ENCODE assay signal across 12 cellular contexts in genomic region chr1:22038036-22038435, GRCh38. TPM values are rescaled to one million over a fixed set of nuclear protein-coding genes. Genes with fewer than 3 reads are reported as not detected.
A peak's percentile ranks its signal among the peaks of the same experiment; 100 is the strongest.
DNase-seq lines count a peak whose midpoint lies in the region; ATAC-seq and TF ChIP-seq lines count a peak whose summit lies in the region.
"Had no signal": no experiment of that assay in that cellular context is flagged by ENCODE, and none has a peak within 500 bp of the region (broad histone marks: within the 10 kb centered on the region; RNA-seq: fewer than 3 reads in every experiment).

No MANE protein-coding gene starts in this region.

- no peak for TF ChIP-seq CTCF in activated B cell treated with CpG ODN at 0.5 μM for 24 hours (IDR thresholded peaks at IDR 0.05)

- CTCF ChIA-PET in activated CD4-positive, alpha-beta T cell treated with anti-CD3 and anti-CD28 coated beads, Interleukin-2, amount 10 ng/mL, durations not matched to agents 7 days and 5 days (lab: Charles Lee): interaction anchor here (1.1 to 8.0 kb wide), 5 partner anchors 7 to 14 kb away, joined by 5 to 105 read pairs (median 8); partner anchors contain the start of gene CDC42
- CTCF ChIA-PET in activated B cell treated with CpG ODN at 0.5 μM for 24 hours (lab: Charles Lee): interaction anchor here (2.1 kb wide), 1 partner anchor 12 kb away, joined by 5 read pairs; no protein-coding TSS in a partner anchor

- H3K36me3 Mint-ChIP-seq in activated CD4-positive, alpha-beta T cell treated with anti-CD3 and anti-CD28 coated beads, Interleukin-2, amount 10 ng/mL, durations not matched to agents 7 days and 5 days (ENCODE audit: low read depth): peaks cover 12% of the 10 kb centered on the region
- H3K36me3 Mint-ChIP-seq in activated B cell treated with CpG ODN at 0.5 μM for 24 hours (ENCODE audit: low read depth): no peaks in the 10 kb centered on the region
- no peaks in the 10 kb centered on the region for H3K36me3 Mint-ChIP-seq in stimulated activated memory B cell treated with anti-CD40 and anti-IgM and Interleukin-4, amounts not matched to agents 10 μg/mL and 1 μg/mL and 100 μg/mL, for 72 hours

- ATAC-seq in activated B cell treated with CpG ODN at 0.5 μM for 24 hours (ENCODE audit: low read depth) (no peak), HG03039 (IDR thresholded peaks at IDR 0.05; ENCODE audit: unreplicated experiment) (no peak)
- ATAC-seq in stimulated activated memory B cell treated with anti-CD40 and anti-IgM and Interleukin-4, amounts not matched to agents 10 μg/mL and 1 μg/mL and 100 μg/mL, for 72 hours: no peak

- H3K27ac Mint-ChIP-seq in activated CD4-positive, alpha-beta T cell treated with anti-CD3 and anti-CD28 coated beads, Interleukin-2, amount 10 ng/mL, durations not matched to agents 7 days and 5 days: peak overlapping the region; percentile 93
- peak overlapping the region; percentile 89 for H3K27ac Mint-ChIP-seq in activated B cell treated with CpG ODN at 0.5 μM for 24 hours
- peak overlapping the region; percentile 92 for H3K27ac Mint-ChIP-seq in stimulated activated memory B cell treated with anti-CD40 and anti-IgM and Interleukin-4, amounts not matched to agents 10 μg/mL and 1 μg/mL and 100 μg/mL, for 72 hours

- H3K4me3 Mint-ChIP-seq in activated CD4-positive, alpha-beta T cell treated with anti-CD3 and anti-CD28 coated beads, Interleukin-2, amount 10 ng/mL, durations not matched to agents 7 days and 5 days: no peak overlapping the region
- H3K4me3 Mint-ChIP-seq in activated B cell treated with CpG ODN at 0.5 μM for 24 hours: no peak overlapping the region
- no peak overlapping the region for H3K4me3 Mint-ChIP-seq in stimulated activated memory B cell treated with anti-CD40 and anti-IgM and Interleukin-4, amounts not matched to agents 10 μg/mL and 1 μg/mL and 100 μg/mL, for 72 hours

- H3K27me3 Mint-ChIP-seq in activated CD4-positive, alpha-beta T cell treated with anti-CD3 and anti-CD28 coated beads, Interleukin-2, amount 10 ng/mL, durations not matched to agents 7 days and 5 days: no peaks in the 10 kb centered on the region
- no peaks in the 10 kb centered on the region for H3K27me3 Mint-ChIP-seq in activated B cell treated with CpG ODN at 0.5 μM for 24 hours
- H3K27me3 Mint-ChIP-seq in stimulated activated memory B cell treated with anti-CD40 and anti-IgM and Interleukin-4, amounts not matched to agents 10 μg/mL and 1 μg/mL and 100 μg/mL, for 72 hours: no peaks in the 10 kb centered on the region

- DNase-seq in activated CD4-positive, alpha-beta T cell treated with anti-CD3 and anti-CD28 coated beads, Interleukin-2, amount 10 ng/mL, durations not matched to agents 7 days and 5 days: no peak
- DNase-seq in activated CD4-positive, alpha-beta T cell treated with anti-CD3 and anti-CD28 coated beads, Interleukin-2, amount 50 U/mL, for 48 hours: no peak
- DNase-seq in activated B cell treated with CpG ODN at 0.5 μM for 24 hours (no peak), hypothalamus (lab: John Stamatoyannopoulos, UW) (peak in 29 of 51 donors; percentile 7 to 63 (median 23)), NCI-H1694 treated with DMSO at 0.1 percent for 48 hours (lab: John Stamatoyannopoulos, UW) (no peak)
- DNase-seq in activated effector memory CD4-positive, alpha-beta T cell treated with anti-CD3 and anti-CD28 coated beads, Interleukin-2, amount 50 U/mL, for 16 hours: no peak
- DNase-seq: effector CD4-positive, alpha-beta T cell; GOT3; NCI-H2081; Peyer's patch had no signal

- POLR2A ChIA-PET in activated CD4-positive, alpha-beta T cell treated with anti-CD3 and anti-CD28 coated beads, Interleukin-2, amount 10 ng/mL, durations not matched to agents 7 days and 5 days (lab: Charles Lee): no interaction called here
- POLR2A ChIA-PET in activated B cell treated with CpG ODN at 0.5 μM for 24 hours (lab: Charles Lee): interaction anchor here (1.8 to 22.8 kb wide), 3 partner anchors 11 to 255 kb away, joined by 3 to 659 read pairs (median 158); partner anchors contain the start of genes CDC42 and USP48

- peaks cover 2% of the 10 kb centered on the region for H3K9me3 Mint-ChIP-seq in activated CD4-positive, alpha-beta T cell treated with anti-CD3 and anti-CD28 coated beads, Interleukin-2, amount 10 ng/mL, durations not matched to agents 7 days and 5 days
- no peaks in the 10 kb centered on the region for H3K9me3 Mint-ChIP-seq in activated B cell treated with CpG ODN at 0.5 μM for 24 hours
- no peaks in the 10 kb centered on the region for H3K9me3 Mint-ChIP-seq in stimulated activated memory B cell treated with anti-CD40 and anti-IgM and Interleukin-4, amounts not matched to agents 10 μg/mL and 1 μg/mL and 100 μg/mL, for 72 hours

- H3K4me1 Mint-ChIP-seq in activated CD4-positive, alpha-beta T cell treated with anti-CD3 and anti-CD28 coated beads, Interleukin-2, amount 10 ng/mL, durations not matched to agents 7 days and 5 days: peaks cover 52% of the 10 kb centered on the region
- peaks cover 46% of the 10 kb centered on the region for H3K4me1 Mint-ChIP-seq in activated B cell treated with CpG ODN at 0.5 μM for 24 hours
- H3K4me1 Mint-ChIP-seq in stimulated activated memory B cell treated with anti-CD40 and anti-IgM and Interleukin-4, amounts not matched to agents 10 μg/mL and 1 μg/mL and 100 μg/mL, for 72 hours: peaks cover 34% of the 10 kb centered on the region

- intact Hi-C loops in activated B cell treated with CpG ODN at 0.5 μM for 24 hours (cut with micrococcal nuclease): no loop called here

RNA-seq across cellular contexts. Expression of gene CDC42, which starts 14.5 kb away (rescaled TPM):
- 100 to 1,000 TPM; 378 to 413 TPM for total RNA-seq in activated CD4-positive, alpha-beta T cell treated with anti-CD3 and anti-CD28 coated beads, Interleukin-2, amount 10 ng/mL, durations not matched to agents 7 days and 5 days
- 310 and 324 TPM in 2 replicates for total RNA-seq in activated B cell treated with CpG ODN at 0.5 μM for 24 hours

RNA-seq across cellular contexts. Expression of gene CELA3A, which starts 36.6 kb away (rescaled TPM):
- total RNA-seq in activated CD4-positive, alpha-beta T cell treated with anti-CD3 and anti-CD28 coated beads, Interleukin-2, amount 10 ng/mL, durations not matched to agents 7 days and 5 days: not detected
- total RNA-seq in activated B cell treated with CpG ODN at 0.5 μM for 24 hours: not detected in 2 replicates
- total RNA-seq: Peyer's patch had no signal

Comparison
In these comparisons a context has a peak if more than half of its experiments do, and no peak if none do; other contexts are left out.
1. DNase-seq: peak in hypothalamus (29 of 51); none in activated CD4-positive, alpha-beta T cell treated with anti-CD3 and anti-CD28 coated beads, Interleukin-2, amount 10 ng/mL, durations not matched to agents 7 days and 5 days (single experiment), activated CD4-positive, alpha-beta T cell treated with anti-CD3 and anti-CD28 coated beads, Interleukin-2, amount 50 U/mL, for 48 hours (0 of 2), activated B cell treated with CpG ODN at 0.5 μM for 24 hours (single experiment), NCI-H1694 treated with DMSO at 0.1 percent for 48 hours (single experiment) and activated effector memory CD4-positive, alpha-beta T cell treated with anti-CD3 and anti-CD28 coated beads, Interleukin-2, amount 50 U/mL, for 16 hours (single experiment).
2. Peak in every context shown above with its lines, with median percentiles within 50 percentile points of each other: H3K27ac Mint-ChIP-seq.